In the genomic region with DNA sequence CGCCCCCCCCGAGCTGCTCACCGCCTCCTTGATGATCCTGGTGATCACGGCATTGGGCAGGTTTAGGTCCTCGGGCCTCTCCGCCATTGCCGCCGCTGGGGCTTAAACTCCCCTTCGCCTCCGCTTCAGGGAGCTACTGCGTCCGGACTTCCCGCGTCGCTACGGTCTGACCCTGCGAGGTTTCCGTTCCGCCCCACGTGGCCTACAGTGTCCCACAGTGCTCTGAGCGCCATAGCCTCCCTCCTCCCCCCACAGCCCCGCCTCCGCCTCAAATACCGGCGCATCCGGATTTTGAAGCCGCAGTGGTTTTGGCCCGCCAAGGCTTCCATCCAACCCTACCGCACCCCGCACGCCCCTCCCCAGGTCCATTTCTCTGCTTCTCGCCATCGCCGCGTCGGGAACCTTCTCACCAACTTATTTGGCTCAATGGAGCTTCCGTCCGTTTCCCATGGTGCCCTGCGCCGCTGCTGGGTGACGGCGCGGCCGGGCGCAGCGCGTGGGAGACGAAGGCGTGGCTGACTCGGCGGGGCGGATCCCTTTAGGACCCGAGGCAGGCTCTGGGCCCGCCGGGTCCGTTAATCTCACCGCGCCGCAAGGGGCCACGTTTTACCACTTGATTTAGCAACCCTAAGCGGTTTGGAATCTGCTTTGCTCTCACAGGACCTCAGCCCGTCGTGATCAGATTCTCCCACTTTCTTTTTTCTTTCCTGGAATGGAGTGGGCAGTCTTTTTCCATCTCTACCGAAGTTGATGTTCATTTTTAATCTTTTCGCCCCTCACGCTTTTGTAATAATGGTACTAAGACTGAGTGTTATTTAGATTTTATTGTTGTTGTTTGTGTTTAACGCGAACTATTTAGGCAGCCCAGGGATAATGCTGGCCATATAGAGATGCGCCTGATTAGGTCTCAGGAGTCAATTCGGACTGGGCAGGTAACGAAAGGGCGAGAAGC, we compare ENCODE assay signal across 8 cellular contexts. TPM values are rescaled to one million over a fixed set of nuclear protein-coding genes. Genes with fewer than 3 reads are reported as not detected.
A peak's percentile ranks its signal among the peaks of the same experiment; 100 is the strongest.
DNase-seq lines count a peak whose midpoint lies in the region; ATAC-seq, FAIRE-seq and TF ChIP-seq lines count a peak whose summit lies in the region.

A gene with protein sequence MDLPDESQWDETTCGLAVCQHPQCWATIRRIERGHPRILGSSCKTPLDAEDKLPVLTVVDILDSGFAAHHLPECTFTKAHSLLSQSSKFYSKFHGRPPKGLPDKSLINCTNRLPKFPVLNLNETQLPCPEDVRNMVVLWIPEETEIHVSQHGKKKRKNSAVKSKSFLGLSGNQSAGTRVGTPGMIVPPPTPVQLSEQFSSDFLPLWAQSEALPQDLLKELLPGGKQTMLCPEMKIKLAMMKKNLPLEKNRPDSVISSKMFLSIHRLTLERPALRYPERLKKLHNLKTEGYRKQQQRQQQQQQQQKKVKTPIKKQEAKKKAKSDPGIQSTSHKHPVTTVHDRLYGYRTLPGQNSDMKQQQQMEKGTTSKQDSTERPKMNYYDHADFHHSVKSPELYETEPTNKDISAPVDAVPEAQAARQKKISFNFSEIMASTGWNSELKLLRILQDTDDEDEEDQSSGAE (plus strand): TSS at position 541 of the 952 bp plus-strand sequence. CDS start 2,747 bp downstream, outside the sequence.
A gene with protein sequence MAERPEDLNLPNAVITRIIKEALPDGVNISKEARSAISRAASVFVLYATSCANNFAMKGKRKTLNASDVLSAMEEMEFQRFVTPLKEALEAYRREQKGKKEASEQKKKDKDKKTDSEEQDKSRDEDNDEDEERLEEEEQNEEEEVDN (minus strand): TSS at position 469 of the 952 bp plus-strand sequence. CDS start 382 bp downstream, at position 87.

- H3K4me1 ChIP-seq in pancreas (peaks cover 5 to 13% (median 10%) of the 10 kb centered on the region in 3 donors), tibial artery (peaks cover 0 to 20% (median 12%) of the 10 kb centered on the region in 4 donors)

- TF ChIP-seq CTCF in GM12864 (IDR thresholded peaks at IDR 0.05; ENCODE audit: low read depth, low read length, missing control alignments), result no peak
- TF ChIP-seq CTCF in pancreas (IDR thresholded peaks at IDR 0.05), result no peak
- TF ChIP-seq CTCF in tibial artery (IDR thresholded peaks at IDR 0.05), result no peak

- H3K4me3 ChIP-seq in GM12864 (ENCODE audit: low read depth, low read length) (peak within 1 kb of the TSS; percentile 73), pancreas (peak within 1 kb of the TSS; percentile 53 to 89 (median 74)), tibial artery (peak within 1 kb of the TSS; percentile 68 to 86)

- 0% methylated on average over 72 of the region's 72 CpGs for WGBS in pancreas, 2 donors

- H3K27ac ChIP-seq in pancreas, result peak within 1 kb of the TSS; percentile 81 to 98 (median 90)
- H3K27ac ChIP-seq in tibial artery, result peak within 1 kb of the TSS; percentile 93 to 94

- intact Hi-C loops in Right ventricle myocardium superior (cut with DNase I), result no loop called here
- intact Hi-C loops in pancreas (cut with DNase I), result no loop called here
- intact Hi-C loops in tibial artery (cut with DNase I; ENCODE audit: low total_unique reads), result no loop called here

- DNase-seq in GM12864 (ENCODE audit: low read depth) (peak; percentile 86), NCI-H1105 treated with DMSO at 0.1 percent for 48 hours (lab: John Stamatoyannopoulos, UW) (peak; percentile 91), SKM-1 treated with dmso at 0.1 percent for 144 hours (lab: John Stamatoyannopoulos, UW; ENCODE audit: unreplicated experiment) (peak; percentile 83), Right ventricle myocardium superior (peak; percentile 97), pancreas (peak; percentile 91 to 95 (median 94)), tibial artery (peak; percentile 95 to 97)
- peak; percentile 88 for DNase-seq in activated naive CD8-positive, alpha-beta T cell treated with anti-CD3 and anti-CD28 coated beads, Interleukin-2, amount 50 U/mL, for 16 hours (ENCODE audit: low read depth, low spot score)

- H3K36me3 ChIP-seq in pancreas (peaks cover 0 to 6% (median 3%) of the 10 kb centered on the region in 3 donors), tibial artery (peaks cover 0 to 18% (median 17%) of the 10 kb centered on the region in 3 donors)

- no peaks in the 10 kb centered on the region for H3K9me3 ChIP-seq in pancreas
- H3K9me3 ChIP-seq in tibial artery, result no peaks in the 10 kb centered on the region

- no peak for FAIRE-seq in pancreas (lab: Jason Lieb, UNC)

- peak; percentile 92 for ATAC-seq in HG02678 (IDR thresholded peaks at IDR 0.05; ENCODE audit: unreplicated experiment)
- ATAC-seq in Right ventricle myocardium superior (ENCODE audit: poor library complexity), result peak; percentile 99
- peak; percentile 95 to 98 (median 96) for ATAC-seq in pancreas

- no peaks in the 10 kb centered on the region for H3K27me3 ChIP-seq in pancreas
- H3K27me3 ChIP-seq in tibial artery, result no peaks in the 10 kb centered on the region

RNA-seq across cellular contexts. Expression of the first gene that starts in this region (rescaled TPM):
- 0.27 TPM for total RNA-seq in Right ventricle myocardium superior
- total RNA-seq in pancreas, result under 1 TPM; 0.18 to 0.55 (median 0.42) TPM
- 1 to 10 TPM in 1 of 2 donors, under 1 TPM in 1; 0.68 to 1.5 TPM for polyA plus RNA-seq in pancreas

RNA-seq across cellular contexts. Expression of the second gene that starts in this region (rescaled TPM):
- total RNA-seq in Right ventricle myocardium superior, result 20.6 TPM
- total RNA-seq in pancreas, result 10 to 100 TPM in 5 of 6 donors, 1 to 10 TPM in 1; 8.7 to 19.1 (median 14.0) TPM
- 10 to 100 TPM in 1 of 2 donors, 1 to 10 TPM in 1; 9.1 to 14.3 TPM for polyA plus RNA-seq in pancreas

Comparison
In these comparisons a context has a peak if more than half of its experiments do, and no peak if none do; other contexts are left out.
1. Peak in every context shown above with its lines: DNase-seq, ATAC-seq, H3K4me3 ChIP-seq and H3K27ac ChIP-seq.